Comparison of ENCODE assay signal across 25 cellular contexts in the genomic region with DNA sequence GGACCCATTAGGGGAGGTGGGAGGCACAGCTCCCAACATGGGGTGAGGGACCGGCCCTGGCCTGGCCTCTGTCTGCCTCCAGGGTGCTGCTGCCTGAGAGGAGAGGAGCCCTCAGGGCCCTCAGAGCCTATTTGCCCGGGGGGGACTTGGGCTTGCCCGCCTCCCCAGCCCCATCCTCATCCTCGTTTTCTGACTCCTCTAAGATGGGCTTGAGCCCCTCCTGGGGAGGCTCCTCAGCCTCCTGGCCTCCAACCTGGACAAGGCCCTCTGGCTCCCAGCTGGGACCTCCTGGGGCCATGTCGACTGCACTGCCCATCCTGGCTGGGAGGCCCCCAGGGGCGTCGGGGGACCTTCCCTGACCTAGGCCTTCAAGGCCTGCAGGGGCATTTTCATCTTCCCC. TPM values are rescaled to one million over a fixed set of nuclear protein-coding genes. Genes with fewer than 3 reads are reported as not detected.
DNase-seq lines count a peak whose midpoint lies in the region; ATAC-seq and TF ChIP-seq lines count a peak whose summit lies in the region.
"Had no signal": no experiment of that assay in that cellular context is flagged by ENCODE, and none has a peak within 500 bp of the region (broad histone marks: within the 10 kb centered on the region; RNA-seq: fewer than 3 reads in every experiment).

No MANE protein-coding gene starts in this region.

- H3K36me3 Mint-ChIP-seq in natural killer cell treated with Interleukin-12 subunit alpha and Interleukin-12 subunit beta and Interleukin-15 and Interleukin-18, amount 100 ng/mL, for 72 hours = no peaks in the 10 kb centered on the region
- no peaks in the 10 kb centered on the region for H3K36me3 Mint-ChIP-seq in natural killer cell
- H3K36me3 Mint-ChIP-seq: CD14-positive monocyte; CD4-positive, alpha-beta memory T cell; CD4-positive, CD25-positive, alpha-beta regulatory T cell; CD8-positive, alpha-beta memory T cell had no signal

- peak overlapping the region; percentile 37 for H3K4me2 ChIP-seq in BLaER1
- peak overlapping the region in 6 of 11 experiments; percentile 8 to 45 (median 30); a peak in 11 of 22 replicates for H3K4me2 ChIP-seq in BLaER1 treated with 17β-estradiol and CSF1 and Interleukin-3, amounts not matched to agents 10 nM and 100 nM
- H3K4me2 ChIP-seq in osteoblast (ENCODE audit: insufficient read depth, low read length) = no peak overlapping the region

- H3K27ac Mint-ChIP-seq in natural killer cell treated with Interleukin-12 subunit alpha and Interleukin-12 subunit beta and Interleukin-15 and Interleukin-18, amount 100 ng/mL, for 72 hours = no peak overlapping the region
- no peak overlapping the region for H3K27ac Mint-ChIP-seq in natural killer cell
- H3K27ac Mint-ChIP-seq: CD14-positive monocyte; CD4-positive, alpha-beta memory T cell; CD4-positive, CD25-positive, alpha-beta regulatory T cell had no signal

- no peaks in the 10 kb centered on the region for H3K9me3 ChIP-seq in BLaER1
- peaks cover 0 to 7% (median 5%) of the 10 kb centered on the region in 11 experiments; a peak in 8 of 22 replicates for H3K9me3 ChIP-seq in BLaER1 treated with 17β-estradiol and CSF1 and Interleukin-3, amounts not matched to agents 10 nM and 100 nM (replicated peaks in 1 of 11)
- no peaks in the 10 kb centered on the region for H3K9me3 ChIP-seq in osteoblast (ENCODE audit: low read depth, low read length)
- H3K9me3 ChIP-seq: BE2C had no signal

- H3K36me3 ChIP-seq in BLaER1 = no peaks in the 10 kb centered on the region
- no peaks in the 10 kb centered on the region for H3K36me3 ChIP-seq in BLaER1 treated with 17β-estradiol and CSF1 and Interleukin-3, amounts not matched to agents 10 nM and 100 nM
- no peaks in the 10 kb centered on the region for H3K36me3 ChIP-seq in osteoblast (ENCODE audit: insufficient read depth, low read length)
- H3K36me3 ChIP-seq: BE2C had no signal

- H3K27ac ChIP-seq in BLaER1 = no peak overlapping the region
- H3K27ac ChIP-seq in BLaER1 treated with 17β-estradiol and CSF1 and Interleukin-3, amounts not matched to agents 10 nM and 100 nM = no peak overlapping the region
- H3K27ac ChIP-seq in osteoblast (ENCODE audit: low read depth, low read length) = no peak overlapping the region

- H2AFZ ChIP-seq in osteoblast (ENCODE audit: low read length) = no peak overlapping the region

- H4K20me1 ChIP-seq in BLaER1 (peaks cover 18% of the 10 kb centered on the region; the same call in 1 of the 2 replicates), osteoblast (ENCODE audit: insufficient read depth, low read length) (no peaks in the 10 kb centered on the region)
- peaks cover 0 to 11% (median 0%) of the 10 kb centered on the region in 11 experiments; a peak in 5 of 22 replicates for H4K20me1 ChIP-seq in BLaER1 treated with 17β-estradiol and CSF1 and Interleukin-3, amounts not matched to agents 10 nM and 100 nM

- H3K79me2 ChIP-seq in osteoblast (ENCODE audit: insufficient read depth, low read length) = no peaks in the 10 kb centered on the region

- intact Hi-C loops in natural killer cell (cut with micrococcal nuclease) = no loop called here

- ATAC-seq in natural killer cell treated with Interleukin-12 subunit alpha and Interleukin-12 subunit beta and Interleukin-15 and Interleukin-18, amount 100 ng/mL, for 72 hours = no peak
- no peak for ATAC-seq in natural killer cell
- no peak for ATAC-seq in GM18870 (IDR thresholded peaks at IDR 0.05; ENCODE audit: unreplicated experiment)
- no peak for ATAC-seq in GM18517 (IDR thresholded peaks at IDR 0.05; ENCODE audit: unreplicated experiment)
- ATAC-seq: GM12878 had no signal

- peaks cover 21% of the 10 kb centered on the region for H3K4me1 ChIP-seq in BLaER1
- peaks cover 0 to 24% (median 3%) of the 10 kb centered on the region in 10 experiments; a peak in 11 of 20 replicates for H3K4me1 ChIP-seq in BLaER1 treated with 17β-estradiol and CSF1 and Interleukin-3, amounts not matched to agents 10 nM and 100 nM
- H3K4me1 ChIP-seq in osteoblast (ENCODE audit: insufficient read depth, low read length) = no peaks in the 10 kb centered on the region
- H3K4me1 ChIP-seq: BE2C had no signal

- H3K4me3 Mint-ChIP-seq in natural killer cell treated with Interleukin-12 subunit alpha and Interleukin-12 subunit beta and Interleukin-15 and Interleukin-18, amount 100 ng/mL, for 72 hours = no peak overlapping the region
- no peak overlapping the region for H3K4me3 Mint-ChIP-seq in natural killer cell
- H3K4me3 Mint-ChIP-seq: CD14-positive monocyte; CD4-positive, alpha-beta memory T cell; CD4-positive, CD25-positive, alpha-beta regulatory T cell; CD8-positive, alpha-beta memory T cell had no signal

- no peak overlapping the region for H3K4me3 ChIP-seq in BLaER1
- H3K4me3 ChIP-seq in BLaER1 treated with 17β-estradiol and CSF1 and Interleukin-3, amounts not matched to agents 10 nM and 100 nM = no peak overlapping the region
- no peak overlapping the region for H3K4me3 ChIP-seq in osteoblast (ENCODE audit: insufficient read depth, low read length)
- H3K4me3 ChIP-seq: GM12878 had no signal

- H3K27me3 Mint-ChIP-seq in natural killer cell treated with Interleukin-12 subunit alpha and Interleukin-12 subunit beta and Interleukin-15 and Interleukin-18, amount 100 ng/mL, for 72 hours = peaks cover 3 to 18% of the 10 kb centered on the region in 2 donors
- peaks cover under 1 to 11% of the 10 kb centered on the region in 2 donors for H3K27me3 Mint-ChIP-seq in natural killer cell (ENCODE audit: low read depth in 2 of 2)

- H3K27me3 ChIP-seq in BLaER1 (0 out of 2 replicates have a peak, but pooled peaks cover 3% of the 10 kb centered on the region), osteoblast (ENCODE audit: insufficient read depth, low read length) (peaks cover 8% of the 10 kb centered on the region)
- H3K27me3 ChIP-seq in BLaER1 treated with 17β-estradiol and CSF1 and Interleukin-3, amounts not matched to agents 10 nM and 100 nM = peaks cover 4 to 33% (median 18%) of the 10 kb centered on the region in 11 experiments; a peak in 20 of 22 replicates
- H3K27me3 ChIP-seq: BE2C had no signal

- peak; percentile 51 for DNase-seq in natural killer cell treated with Interleukin-12 subunit alpha and Interleukin-12 subunit beta and Interleukin-15 and Interleukin-18, amount 100 ng/mL, for 72 hours (ENCODE audit: low spot score)
- DNase-seq in natural killer cell (no peak), osteoblast (ENCODE audit: insufficient read length, low spot score, missing footprints) (peak; percentile 62)
- DNase-seq in activated naive CD4-positive, alpha-beta T cell (lab: John Stamatoyannopoulos, UW) = no peak
- DNase-seq: 8988T; ACHN; BE2C; C1 segment of cervical spinal cord; CD4-positive, alpha-beta memory T cell; CD4-positive, CD25-positive, alpha-beta regulatory T cell; CD8-positive, alpha-beta memory T cell; COR-L47; DMS 273 treated with DMSO at 0.1 percent for 48 hours; DMS79; DND-41; EL; GDM1 had no signal

- no peaks in the 10 kb centered on the region for H3K4me1 Mint-ChIP-seq in natural killer cell treated with Interleukin-12 subunit alpha and Interleukin-12 subunit beta and Interleukin-15 and Interleukin-18, amount 100 ng/mL, for 72 hours (ENCODE audit: low read depth in 2 of 2)
- no peaks in the 10 kb centered on the region for H3K4me1 Mint-ChIP-seq in natural killer cell
- H3K4me1 Mint-ChIP-seq: CD14-positive monocyte had no signal

- no peak overlapping the region for H3K9ac ChIP-seq in BLaER1
- no peak overlapping the region for H3K9ac ChIP-seq in BLaER1 treated with 17β-estradiol and CSF1 and Interleukin-3, amounts not matched to agents 10 nM and 100 nM

- TF ChIP-seq CTCF in natural killer cell (IDR thresholded peaks at IDR 0.05) = no peak
- TF ChIP-seq CTCF in osteoblast (IDR thresholded peaks at IDR 0.05; ENCODE audit: extremely low read depth, low read depth, low read length) = no peak

- no peaks in the 10 kb centered on the region for H3K9me3 Mint-ChIP-seq in natural killer cell treated with Interleukin-12 subunit alpha and Interleukin-12 subunit beta and Interleukin-15 and Interleukin-18, amount 100 ng/mL, for 72 hours
- no peaks in the 10 kb centered on the region for H3K9me3 Mint-ChIP-seq in natural killer cell
- H3K9me3 Mint-ChIP-seq: CD8-positive, alpha-beta memory T cell had no signal

RNA-seq across cellular contexts. Expression of gene PNMA6F, which starts 2.8 kb away (rescaled TPM):
- not detected for total RNA-seq in natural killer cell treated with Interleukin-12 subunit alpha and Interleukin-12 subunit beta and Interleukin-15 and Interleukin-18, amount 100 ng/mL, for 72 hours
- not detected for total RNA-seq in natural killer cell
- total RNA-seq in osteoblast = not detected in 2 replicates
- total RNA-seq: A673; CD4-positive, alpha-beta memory T cell; CD4-positive, CD25-positive, alpha-beta regulatory T cell; CD8-positive, alpha-beta memory T cell; Daoy; GM12878 had no signal

RNA-seq across cellular contexts. Expression of gene ZNF275, which starts 15.1 kb away (rescaled TPM):
- total RNA-seq in natural killer cell treated with Interleukin-12 subunit alpha and Interleukin-12 subunit beta and Interleukin-15 and Interleukin-18, amount 100 ng/mL, for 72 hours = 10 to 100 TPM; 13.2 to 15.1 TPM
- 10 to 100 TPM in 2 of 3 donors, 1 to 10 TPM in 1; 9.1 to 17.4 (median 17.3) TPM for total RNA-seq in natural killer cell
- total RNA-seq in osteoblast = 11.2 and 12.1 TPM in 2 replicates

Comparison
In these comparisons a context has a peak if more than half of its experiments do, and no peak if none do; other contexts are left out.
1. DNase-seq: peak in natural killer cell treated with Interleukin-12 subunit alpha and Interleukin-12 subunit beta and Interleukin-15 and Interleukin-18, amount 100 ng/mL, for 72 hours (single experiment) and osteoblast (single experiment); none in natural killer cell (single experiment) and activated naive CD4-positive, alpha-beta T cell (0 of 4).